ENCODE assay signal across 1 cellular context in the genomic region with DNA sequence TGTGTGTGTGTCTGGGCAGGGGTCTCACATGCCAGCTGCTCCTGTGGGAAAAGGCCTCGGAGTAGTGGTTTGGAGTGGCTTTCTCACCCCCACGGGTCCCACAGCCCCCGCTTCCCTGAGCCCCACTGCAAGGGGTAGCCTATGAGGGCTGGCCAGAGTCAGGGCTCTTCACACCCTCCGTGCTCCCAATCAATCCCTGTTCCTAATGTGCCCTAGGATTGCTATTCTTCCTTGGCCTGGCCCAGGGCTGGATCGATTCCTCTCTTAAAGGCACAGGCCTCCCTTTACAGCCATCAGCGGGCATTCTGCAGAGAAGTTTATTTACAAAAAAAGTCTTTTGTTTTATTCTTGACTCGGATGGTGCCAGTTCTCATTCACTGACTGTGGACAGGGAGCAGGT.
TF ChIP-seq lines count a peak whose summit lies in the region.

No MANE protein-coding gene starts in this region.

TF ChIP-seq in WTC11, 78 proteins besides CTCF, POLR2A, EP300 and RAD21 (continued from another document):
- TF ChIP-seq, protein P1, sequence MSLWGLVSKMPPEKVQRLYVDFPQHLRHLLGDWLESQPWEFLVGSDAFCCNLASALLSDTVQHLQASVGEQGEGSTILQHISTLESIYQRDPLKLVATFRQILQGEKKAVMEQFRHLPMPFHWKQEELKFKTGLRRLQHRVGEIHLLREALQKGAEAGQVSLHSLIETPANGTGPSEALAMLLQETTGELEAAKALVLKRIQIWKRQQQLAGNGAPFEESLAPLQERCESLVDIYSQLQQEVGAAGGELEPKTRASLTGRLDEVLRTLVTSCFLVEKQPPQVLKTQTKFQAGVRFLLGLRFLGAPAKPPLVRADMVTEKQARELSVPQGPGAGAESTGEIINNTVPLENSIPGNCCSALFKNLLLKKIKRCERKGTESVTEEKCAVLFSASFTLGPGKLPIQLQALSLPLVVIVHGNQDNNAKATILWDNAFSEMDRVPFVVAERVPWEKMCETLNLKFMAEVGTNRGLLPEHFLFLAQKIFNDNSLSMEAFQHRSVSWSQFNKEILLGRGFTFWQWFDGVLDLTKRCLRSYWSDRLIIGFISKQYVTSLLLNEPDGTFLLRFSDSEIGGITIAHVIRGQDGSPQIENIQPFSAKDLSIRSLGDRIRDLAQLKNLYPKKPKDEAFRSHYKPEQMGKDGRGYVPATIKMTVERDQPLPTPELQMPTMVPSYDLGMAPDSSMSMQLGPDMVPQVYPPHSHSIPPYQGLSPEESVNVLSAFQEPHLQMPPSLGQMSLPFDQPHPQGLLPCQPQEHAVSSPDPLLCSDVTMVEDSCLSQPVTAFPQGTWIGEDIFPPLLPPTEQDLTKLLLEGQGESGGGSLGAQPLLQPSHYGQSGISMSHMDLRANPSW (CRISPR knock-in tag; conservative IDR thresholded peaks at IDR 0.05; ENCODE audit: low read depth), result no peak
- TF ChIP-seq, protein P2, sequence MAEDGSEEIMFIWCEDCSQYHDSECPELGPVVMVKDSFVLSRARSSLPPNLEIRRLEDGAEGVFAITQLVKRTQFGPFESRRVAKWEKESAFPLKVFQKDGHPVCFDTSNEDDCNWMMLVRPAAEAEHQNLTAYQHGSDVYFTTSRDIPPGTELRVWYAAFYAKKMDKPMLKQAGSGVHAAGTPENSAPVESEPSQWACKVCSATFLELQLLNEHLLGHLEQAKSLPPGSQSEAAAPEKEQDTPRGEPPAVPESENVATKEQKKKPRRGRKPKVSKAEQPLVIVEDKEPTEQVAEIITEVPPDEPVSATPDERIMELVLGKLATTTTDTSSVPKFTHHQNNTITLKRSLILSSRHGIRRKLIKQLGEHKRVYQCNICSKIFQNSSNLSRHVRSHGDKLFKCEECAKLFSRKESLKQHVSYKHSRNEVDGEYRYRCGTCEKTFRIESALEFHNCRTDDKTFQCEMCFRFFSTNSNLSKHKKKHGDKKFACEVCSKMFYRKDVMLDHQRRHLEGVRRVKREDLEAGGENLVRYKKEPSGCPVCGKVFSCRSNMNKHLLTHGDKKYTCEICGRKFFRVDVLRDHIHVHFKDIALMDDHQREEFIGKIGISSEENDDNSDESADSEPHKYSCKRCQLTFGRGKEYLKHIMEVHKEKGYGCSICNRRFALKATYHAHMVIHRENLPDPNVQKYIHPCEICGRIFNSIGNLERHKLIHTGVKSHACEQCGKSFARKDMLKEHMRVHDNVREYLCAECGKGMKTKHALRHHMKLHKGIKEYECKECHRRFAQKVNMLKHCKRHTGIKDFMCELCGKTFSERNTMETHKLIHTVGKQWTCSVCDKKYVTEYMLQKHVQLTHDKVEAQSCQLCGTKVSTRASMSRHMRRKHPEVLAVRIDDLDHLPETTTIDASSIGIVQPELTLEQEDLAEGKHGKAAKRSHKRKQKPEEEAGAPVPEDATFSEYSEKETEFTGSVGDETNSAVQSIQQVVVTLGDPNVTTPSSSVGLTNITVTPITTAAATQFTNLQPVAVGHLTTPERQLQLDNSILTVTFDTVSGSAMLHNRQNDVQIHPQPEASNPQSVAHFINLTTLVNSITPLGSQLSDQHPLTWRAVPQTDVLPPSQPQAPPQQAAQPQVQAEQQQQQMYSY (CRISPR knock-in tag; IDR thresholded peaks at IDR 0.05), result no peak
- TF ChIP-seq, protein P3, sequence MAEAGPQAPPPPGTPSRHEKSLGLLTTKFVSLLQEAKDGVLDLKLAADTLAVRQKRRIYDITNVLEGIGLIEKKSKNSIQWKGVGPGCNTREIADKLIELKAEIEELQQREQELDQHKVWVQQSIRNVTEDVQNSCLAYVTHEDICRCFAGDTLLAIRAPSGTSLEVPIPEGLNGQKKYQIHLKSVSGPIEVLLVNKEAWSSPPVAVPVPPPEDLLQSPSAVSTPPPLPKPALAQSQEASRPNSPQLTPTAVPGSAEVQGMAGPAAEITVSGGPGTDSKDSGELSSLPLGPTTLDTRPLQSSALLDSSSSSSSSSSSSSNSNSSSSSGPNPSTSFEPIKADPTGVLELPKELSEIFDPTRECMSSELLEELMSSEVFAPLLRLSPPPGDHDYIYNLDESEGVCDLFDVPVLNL (CRISPR knock-in tag; IDR thresholded peaks at IDR 0.05; ENCODE audit: borderline replicate concordance, low read depth), result no peak
- TF ChIP-seq, protein P4, sequence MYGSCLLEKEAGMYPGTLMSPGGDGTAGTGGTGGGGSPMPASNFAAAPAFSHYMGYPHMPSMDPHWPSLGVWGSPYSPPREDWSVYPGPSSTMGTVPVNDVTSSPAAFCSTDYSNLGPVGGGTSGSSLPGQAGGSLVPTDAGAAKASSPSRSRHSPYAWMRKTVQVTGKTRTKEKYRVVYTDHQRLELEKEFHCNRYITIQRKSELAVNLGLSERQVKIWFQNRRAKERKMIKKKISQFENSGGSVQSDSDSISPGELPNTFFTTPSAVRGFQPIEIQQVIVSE (CRISPR knock-in tag; IDR thresholded peaks at IDR 0.05; ENCODE audit: borderline replicate concordance), result no peak
- TF ChIP-seq, protein P5, sequence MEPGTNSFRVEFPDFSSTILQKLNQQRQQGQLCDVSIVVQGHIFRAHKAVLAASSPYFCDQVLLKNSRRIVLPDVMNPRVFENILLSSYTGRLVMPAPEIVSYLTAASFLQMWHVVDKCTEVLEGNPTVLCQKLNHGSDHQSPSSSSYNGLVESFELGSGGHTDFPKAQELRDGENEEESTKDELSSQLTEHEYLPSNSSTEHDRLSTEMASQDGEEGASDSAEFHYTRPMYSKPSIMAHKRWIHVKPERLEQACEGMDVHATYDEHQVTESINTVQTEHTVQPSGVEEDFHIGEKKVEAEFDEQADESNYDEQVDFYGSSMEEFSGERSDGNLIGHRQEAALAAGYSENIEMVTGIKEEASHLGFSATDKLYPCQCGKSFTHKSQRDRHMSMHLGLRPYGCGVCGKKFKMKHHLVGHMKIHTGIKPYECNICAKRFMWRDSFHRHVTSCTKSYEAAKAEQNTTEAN (CRISPR knock-in tag; IDR thresholded peaks at IDR 0.05), result no peak
- no peak for TF ChIP-seq JAZF1 (CRISPR knock-in tag; IDR thresholded peaks at IDR 0.05)
TF ChIP-seq in WTC11: peak in this region for 0.
